Comparison of ENCODE assay signal across 18 cellular contexts in the genomic region with DNA sequence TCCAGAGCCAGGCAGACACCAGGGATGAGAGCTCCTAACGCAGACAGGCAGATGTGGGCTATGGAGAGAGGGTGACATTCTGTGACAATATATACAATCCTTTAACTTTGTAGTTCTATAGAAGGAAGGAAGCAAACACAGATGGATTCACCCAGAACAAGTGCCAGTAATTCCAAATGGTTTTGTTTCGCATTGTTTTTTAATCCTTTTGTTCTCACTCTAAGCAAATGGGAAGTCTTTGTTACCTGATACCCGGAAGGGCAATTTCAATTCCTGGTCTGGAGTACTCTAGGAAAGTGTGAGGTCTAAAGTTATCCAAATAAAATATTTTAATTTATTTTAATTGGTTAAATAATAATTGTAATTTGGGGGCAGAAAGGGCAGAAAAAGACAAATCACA. TPM values are rescaled to one million over a fixed set of nuclear protein-coding genes. Genes with fewer than 3 reads are reported as not detected.
A peak's percentile ranks its signal among the peaks of the same experiment; 100 is the strongest.
DNase-seq lines count a peak whose midpoint lies in the region; ATAC-seq, FAIRE-seq and TF ChIP-seq lines count a peak whose summit lies in the region.
"Had no signal": no experiment of that assay in that cellular context is flagged by ENCODE, and none has a peak within 500 bp of the region (broad histone marks: within the 10 kb centered on the region; RNA-seq: fewer than 3 reads in every experiment).

No MANE protein-coding gene starts in this region.

- no peak overlapping the region for H3K14ac ChIP-seq in H1 (ENCODE audit: insufficient read length)

- peaks cover 19% of the 10 kb centered on the region; the same call in 1 of the 2 replicates for H3K23me2 ChIP-seq in H1 (ENCODE audit: low read depth, low read length)

- no peak overlapping the region for H4K5ac ChIP-seq in H1 (ENCODE audit: insufficient read length, low read depth, low read length)

- TF ChIP-seq CTCF in heart left ventricle (IDR thresholded peaks at IDR 0.05) = no peak
- no peak for TF ChIP-seq CTCF in heart right ventricle (IDR thresholded peaks at IDR 0.05)
- TF ChIP-seq CTCF in H1 (IDR thresholded peaks at IDR 0.05; ENCODE audit: control extremely low read depth in 1 of 3, insufficient read depth in 1 of 3, low read depth in 1 of 3, low read length in 3 of 3) = no peak
- TF ChIP-seq CTCF in prostate gland (IDR thresholded peaks at IDR 0.05) = no peak
- no peak for TF ChIP-seq CTCF in osteoblast (IDR thresholded peaks at IDR 0.05; ENCODE audit: extremely low read depth, low read depth, low read length)

- no peak for TF ChIP-seq POLR2A in heart left ventricle (IDR thresholded peaks at IDR 0.05)
- no peak for TF ChIP-seq POLR2A in H1 (IDR thresholded peaks at IDR 0.05; ENCODE audit: control extremely low read depth in 1 of 2, low read depth in 2 of 2, low read length in 2 of 2)
- no peak for TF ChIP-seq POLR2A in prostate gland (IDR thresholded peaks at IDR 0.05)

- H2AFZ ChIP-seq in H1 (ENCODE audit: low read length) (no peak overlapping the region), osteoblast (ENCODE audit: low read length) (no peak overlapping the region)

- H3K4me3 Mint-ChIP-seq in T-cell = no peak overlapping the region
- H3K4me3 Mint-ChIP-seq: CD8-positive, alpha-beta memory T cell; T-helper 1 cell treated with Interleukin-12 subunit alpha and Interleukin-12 subunit beta and Interleukin-4 antibody, amounts not matched to agents 30 μg/mL and 1 μg/mL, for 36 hours had no signal

- H3K4me2 ChIP-seq in H1 (ENCODE audit: insufficient read depth in 1 of 2, low read depth in 2 of 2, low read length in 2 of 2) = peak overlapping the region in 1 of 2 experiments; percentile 34; a peak in 2 of 4 replicates
- H3K4me2 ChIP-seq in osteoblast (ENCODE audit: insufficient read depth, low read length) = no peak overlapping the region
- H3K4me2 ChIP-seq: BLaER1 had no signal

- no peak overlapping the region for H4K8ac ChIP-seq in H1 (ENCODE audit: extremely low read depth, insufficient read depth, low read length)

- POLR2A ChIA-PET in H1 (lab: Charles Lee; ENCODE audit: partially characterized antibody) = no interaction called here
- POLR2A ChIA-PET in T-cell (lab: Charles Lee) = interaction anchor here in 1 of 2 donors (0.6 kb wide), 1 partner anchor 168 kb away, joined by 4 read pairs; no protein-coding TSS in a partner anchor

- TF ChIP-seq EP300 in H1 (IDR thresholded peaks at IDR 0.05; ENCODE audit: borderline replicate concordance in 1 of 2, low read depth in 2 of 2, low read length in 2 of 2) = no peak

- H2BK120ac ChIP-seq in H1 (replicated peaks; ENCODE audit: low read depth, low read length) = no peak overlapping the region

- peak; percentile 9 for DNase-seq in DMS153 (lab: John Stamatoyannopoulos, UW)
- no peak for DNase-seq in DMS153 treated with DMSO at 0.1 percent for 48 hours (lab: John Stamatoyannopoulos, UW; ENCODE audit: unreplicated experiment)
- no peak for DNase-seq in heart left ventricle
- DNase-seq in heart right ventricle = no peak
- no peak for DNase-seq in H1 (ENCODE audit: low read depth in 1 of 2, low spot score in 2 of 2)
- no peak for DNase-seq in prostate gland (ENCODE audit: low spot score)
- DNase-seq in osteoblast (ENCODE audit: insufficient read length, low spot score, missing footprints) = no peak
- no peak for DNase-seq in T-cell
- DNase-seq: CD8-positive, alpha-beta memory T cell; Karpas-422; NCI-H526; SHP77 had no signal

- no peaks in the 10 kb centered on the region for H3K9me3 ChIP-seq in heart left ventricle
- no peaks in the 10 kb centered on the region for H3K9me3 ChIP-seq in heart right ventricle
- no peaks in the 10 kb centered on the region for H3K9me3 ChIP-seq in H1 (ENCODE audit: insufficient read depth in 2 of 2, low read depth in 1 of 2, low read length in 1 of 2)
- no peaks in the 10 kb centered on the region for H3K9me3 ChIP-seq in prostate gland
- H3K9me3 ChIP-seq in osteoblast (ENCODE audit: low read depth, low read length) = no peaks in the 10 kb centered on the region
- H3K9me3 ChIP-seq: HAP-1 had no signal

- H3K27me3 Mint-ChIP-seq in T-cell = peaks cover 30 to 37% of the 10 kb centered on the region in 2 donors

- peak overlapping the region in 7 of 12 donors; percentile 60 to 88 (median 76) for H3K4me3 ChIP-seq in heart left ventricle
- peak overlapping the region in 5 of 10 donors; percentile 62 to 87 (median 71) for H3K4me3 ChIP-seq in heart right ventricle
- H3K4me3 ChIP-seq in H1 (ENCODE audit: extremely low read depth in 1 of 4, insufficient read depth in 2 of 4, low read depth in 3 of 4, low read length in 4 of 4) = no peak overlapping the region; a peak in 1 of 8 replicates
- H3K4me3 ChIP-seq in prostate gland = no peak overlapping the region
- no peak overlapping the region for H3K4me3 ChIP-seq in osteoblast (ENCODE audit: insufficient read depth, low read length)
- H3K4me3 ChIP-seq: BLaER1, HAP-1 had no signal

- H3K4me1 Mint-ChIP-seq in T-cell = peaks cover 0 to 9% (median 8%) of the 10 kb centered on the region in 3 donors

- CTCF ChIA-PET in H1 (lab: Charles Lee; ENCODE audit: partially characterized antibody) (interaction anchor here (0.6 to 2.1 kb wide), 7 partner anchors 9 to 404 kb away, joined by 3 to 20 read pairs (median 4); no protein-coding TSS in a partner anchor), T-cell (lab: Charles Lee) (no interaction called here)

- H3K79me2 ChIP-seq in H1 (ENCODE audit: control insufficient read depth in 1 of 2, insufficient read depth in 2 of 2, low read length in 2 of 2) (no peaks in the 10 kb centered on the region), osteoblast (ENCODE audit: insufficient read depth, low read length) (no peaks in the 10 kb centered on the region)

- no peaks in the 10 kb centered on the region for H3K79me1 ChIP-seq in H1 (ENCODE audit: low read depth, low read length)

- peaks cover 4% of the 10 kb centered on the region for H3K36me3 Mint-ChIP-seq in T-cell

- H3K36me3 ChIP-seq in heart left ventricle = no peaks in the 10 kb centered on the region
- H3K36me3 ChIP-seq in heart right ventricle = no peaks in the 10 kb centered on the region
- no peaks in the 10 kb centered on the region for H3K36me3 ChIP-seq in H1 (ENCODE audit: control insufficient read depth in 2 of 4, insufficient read depth in 4 of 4, low read length in 3 of 4)
- no peaks in the 10 kb centered on the region for H3K36me3 ChIP-seq in prostate gland
- no peaks in the 10 kb centered on the region for H3K36me3 ChIP-seq in osteoblast (ENCODE audit: insufficient read depth, low read length)
- H3K36me3 ChIP-seq: BLaER1, HAP-1 had no signal

- H2AK5ac ChIP-seq in H1 (ENCODE audit: low read depth, low read length) = no peak overlapping the region

- no peak overlapping the region for H2BK12ac ChIP-seq in H1 (ENCODE audit: low read depth, low read length)

- no peak overlapping the region for H3K23ac ChIP-seq in H1 (ENCODE audit: insufficient read length)

- no peak overlapping the region for H3K27ac Mint-ChIP-seq in T-cell
- H3K27ac Mint-ChIP-seq: CD8-positive, alpha-beta memory T cell; T-helper 1 cell treated with Interleukin-12 subunit alpha and Interleukin-12 subunit beta and Interleukin-4 antibody, amounts not matched to agents 30 μg/mL and 1 μg/mL, for 36 hours had no signal

- H4K20me1 ChIP-seq in H1 (replicated peaks in 1 of 2; ENCODE audit: control insufficient read depth in 1 of 2, insufficient read depth in 2 of 2, low read length in 2 of 2) (no peaks in the 10 kb centered on the region), osteoblast (ENCODE audit: insufficient read depth, low read length) (no peaks in the 10 kb centered on the region)
- H4K20me1 ChIP-seq: BLaER1 had no signal

- no peak overlapping the region for H3K56ac ChIP-seq in H1 (replicated peaks; ENCODE audit: insufficient read length, low read depth, low read length)

- H4K91ac ChIP-seq in H1 (replicated peaks; ENCODE audit: insufficient read length, low read length) = no peak overlapping the region

- WGBS in heart left ventricle, 4 donors = 76 to 81% (median 79%) methylated on average over 3 of the region's 3 CpGs
- WGBS in heart right ventricle, 2 donors = 81% methylated on average over 3 of the region's 3 CpGs
- 68% methylated on average over 3 of the region's 3 CpGs; no CpG with 5 or more reads in 1 of the 2 experiments for WGBS in H1 (ENCODE audit: extremely low coverage in 1 of 2, insufficient coverage in 1 of 2, insufficient read length in 1 of 2, insufficient replicate concordance in 2 of 2, low coverage in 1 of 2, low lambda C conversion rate in 2 of 2, missing lambda C conversion rate in 1 of 2), 2 experiments
- WGBS in prostate gland = 69% methylated on average over 3 of the region's 3 CpGs

- H2BK20ac ChIP-seq in H1 (ENCODE audit: low read length) = no peak overlapping the region

- H3K27me3 ChIP-seq in heart left ventricle (peaks cover 0 to 11% (median 0%) of the 10 kb centered on the region in 9 donors), heart right ventricle (peaks cover 0 to 17% (median 0%) of the 10 kb centered on the region in 7 donors), H1 (replicated peaks in 1 of 4; ENCODE audit: control insufficient read depth in 3 of 4, extremely low read depth in 1 of 4, insufficient read depth in 3 of 4, low read length in 3 of 4) (peaks cover 20 to 46% (median 37%) of the 10 kb centered on the region in 4 experiments), prostate gland (replicated peaks; ENCODE audit: insufficient read depth) (no peaks in the 10 kb centered on the region), osteoblast (ENCODE audit: insufficient read depth, low read length) (peaks cover 13% of the 10 kb centered on the region)
- H3K27me3 ChIP-seq: BLaER1 had no signal

- FAIRE-seq in H1 (lab: Jason Lieb, UNC) = no peak
- FAIRE-seq: RCC 7860 had no signal

- H3K9ac ChIP-seq in H1 (replicated peaks in 1 of 4; ENCODE audit: extremely low read depth in 1 of 4, low read depth in 3 of 4, low read length in 3 of 4) = no peak overlapping the region
- H3K9ac ChIP-seq: BLaER1 had no signal

- H3K4ac ChIP-seq in H1 (replicated peaks; ENCODE audit: insufficient read length, low read depth, low read length) = no peak overlapping the region

- peaks cover 0 to 22% (median 10%) of the 10 kb centered on the region in 12 donors for H3K4me1 ChIP-seq in heart left ventricle
- peaks cover 3 to 27% (median 21%) of the 10 kb centered on the region in 9 donors for H3K4me1 ChIP-seq in heart right ventricle
- H3K4me1 ChIP-seq in H1 (replicated peaks in 1 of 4; ENCODE audit: control insufficient read depth in 3 of 4, insufficient read depth in 4 of 4, low read length in 3 of 4) = peaks cover 0 to 10% (median 4%) of the 10 kb centered on the region in 4 experiments; a peak in 6 of 7 replicates
- no peaks in the 10 kb centered on the region for H3K4me1 ChIP-seq in prostate gland (replicated peaks)
- H3K4me1 ChIP-seq in osteoblast (ENCODE audit: insufficient read depth, low read length) = no peaks in the 10 kb centered on the region
- H3K4me1 ChIP-seq: BLaER1, HAP-1 had no signal

- H3K9me3 Mint-ChIP-seq in T-cell = no peaks in the 10 kb centered on the region
- H3K9me3 Mint-ChIP-seq: CD8-positive, alpha-beta memory T cell; T-helper 1 cell treated with Interleukin-12 subunit alpha and Interleukin-12 subunit beta and Interleukin-4 antibody, amounts not matched to agents 30 μg/mL and 1 μg/mL, for 36 hours had no signal

- no peak overlapping the region for H2BK15ac ChIP-seq in H1 (ENCODE audit: low read length)

- no peak for TF ChIP-seq RAD21 in H1 (IDR thresholded peaks at IDR 0.05 in 1 of 2, conservative IDR thresholded peaks at IDR 0.05 in 1 of 2; ENCODE audit: low read depth in 2 of 2, low read length in 2 of 2)

- intact Hi-C loops in heart left ventricle (cut with DNase I) (loop anchor here in 7 of 10 donors (5.0 to 10.0 kb wide), 9 partner anchors 48 to 318 kb away; no protein-coding TSS in a partner anchor), heart right ventricle (cut with DNase I) (loop anchor here in 4 of 10 donors (2.0 to 10.0 kb wide), 6 partner anchors 63 to 318 kb away; no protein-coding TSS in a partner anchor), prostate gland (cut with DNase I) (no loop called here)

- ATAC-seq in heart left ventricle = no peak
- no peak for ATAC-seq in heart right ventricle
- no peak for ATAC-seq in T-cell (replicated peaks in 1 of 4)
- ATAC-seq: SK-N-SH treated with all-trans-retinoic acid at 6 μM for 48 hours had no signal

- no peak overlapping the region for H3K18ac ChIP-seq in H1 (ENCODE audit: extremely low read depth, low read length)

- H3K27ac ChIP-seq in heart left ventricle (no peak overlapping the region), heart right ventricle (no peak overlapping the region), H1 (ENCODE audit: low read depth, low read length) (no peak overlapping the region), prostate gland (no peak overlapping the region), osteoblast (ENCODE audit: low read depth, low read length) (no peak overlapping the region)
- H3K27ac ChIP-seq: 22Rv1, BLaER1 had no signal

- H2BK5ac ChIP-seq in H1 (ENCODE audit: low read depth, low read length) = no peak overlapping the region

RNA-seq across cellular contexts. Expression of a gene that starts 2.5 kb away (rescaled TPM):
- total RNA-seq in heart left ventricle = 100 to 1,000 TPM in 4 of 9 donors, 10 to 100 TPM in 5; 48.4 to 195 (median 82.4) TPM
- polyA plus RNA-seq in heart left ventricle = 10 to 100 TPM; 28.9 to 84.1 TPM
- 100 to 1,000 TPM in 6 of 10 donors, 10 to 100 TPM in 4; 60.5 to 145 (median 113) TPM for total RNA-seq in heart right ventricle
- 10 to 100 TPM; 23.1 to 67.5 TPM for polyA plus RNA-seq in heart right ventricle
- total RNA-seq in H1 (2021; fragmentation: NEBNext Ultra II Directional; extraction: Animal tissue kit (Norgen Biotek cat#: 25700)) = 1.3 and 1.4 TPM in 2 replicates
- polyA plus RNA-seq in H1 (2011; rRNA removed) = 0.15 and 0.25 TPM in 2 replicates
- 0.48 TPM for polyA plus RNA-seq in H1 (2011; cell fraction: cytosol; rRNA removed)
- polyA plus RNA-seq in H1 (2011; cell fraction: nucleus; rRNA removed) = 0.21 TPM
- polyA plus RNA-seq in H1 (2012, experiment 1 of 2) = 0.31 to 0.93 TPM (median 0.53 TPM) in 4 replicates
- polyA plus RNA-seq in H1 (2012, experiment 2 of 2) = 0.16 TPM
- 0.32 TPM for polyA plus RNA-seq in H1 (2013, experiment 1 of 2)
- polyA plus RNA-seq in H1 (2013, experiment 2 of 2) = 0.24 TPM
- 0.69 and 0.71 TPM in 2 replicates for polyA minus RNA-seq in H1 (2011; rRNA and poly(A)+ RNA removed)
- polyA minus RNA-seq in H1 (2011; cell fraction: cytosol; rRNA and poly(A)+ RNA removed) = 1.8 TPM
- polyA minus RNA-seq in H1 (2011; cell fraction: nucleus; rRNA and poly(A)+ RNA removed) = 2.0 TPM
- 1 to 10 TPM; 2.3 to 3.4 TPM for total RNA-seq in prostate gland
- 0.36 TPM in 1 of 2 replicates, not detected in the other for total RNA-seq in osteoblast
- 1 to 10 TPM in 1 of 5 donors, under 1 TPM in 4; 0.35 to 1.2 (median 0.55) TPM for total RNA-seq in T-cell

Comparison
In these comparisons a context has a peak if more than half of its experiments do, and no peak if none do; other contexts are left out.
1. H3K4me3 ChIP-seq: peak in heart left ventricle (7 of 12); none in H1 (0 of 4), prostate gland (0 of 2) and osteoblast (single experiment).
2. RNA of a gene that starts 2.5 kb away (total RNA-seq): 60.5 to 145 TPM in heart right ventricle and 48.4 to 195 TPM in heart left ventricle; 2.3 to 3.4 TPM in prostate gland, 1.3 to 1.4 TPM in H1, 0.35 to 1.2 TPM in T-cell and 0.36 TPM in osteoblast; every median in the first group is over 10 times any median in the second.